ENCODE assay signal across 3 cellular contexts in genomic region chr6:154974485-154975149, GRCh38.
TF ChIP-seq lines count a peak whose summit lies in the region.

No MANE protein-coding gene starts in this region.

TF ChIP-seq in SK-N-SH, 30 proteins besides CTCF, POLR2A, EP300 and RAD21:
- no peak for TF ChIP-seq TEAD4 (IDR thresholded peaks at IDR 0.05; ENCODE audit: borderline replicate concordance, insufficient read depth)
- TF ChIP-seq TCF12 (IDR thresholded peaks at IDR 0.05), result no peak
- TF ChIP-seq MAX (IDR thresholded peaks at IDR 0.05; ENCODE audit: low read depth), result no peak
- no peak for TF ChIP-seq SMC3 (IDR thresholded peaks at IDR 0.05; ENCODE audit: low read depth, low read length)
TF ChIP-seq in SK-N-SH: peak in this region for 0.

TF ChIP-seq in SK-N-SH treated with all-trans-retinoic acid at 6 μM for 48 hours, 23 proteins besides CTCF, POLR2A, EP300 and RAD21:
- TF ChIP-seq PPARA (CRISPR knock-in tag; IDR thresholded peaks at IDR 0.05; ENCODE audit: borderline replicate concordance) (no peak), ZFP30 (CRISPR knock-in tag; IDR thresholded peaks at IDR 0.05) (no peak), ZNF8 (CRISPR knock-in tag; IDR thresholded peaks at IDR 0.05) (no peak)

TF ChIP-seq in H1, 55 proteins besides CTCF, POLR2A, EP300 and RAD21:
- TF ChIP-seq CEBPB (IDR thresholded peaks at IDR 0.05; ENCODE audit: low read depth, low read length) (no peak), TAF7 (optimal IDR thresholded peaks at IDR 0.05; ENCODE audit: borderline replicate concordance, low read depth, low read length) (no peak), GTF2F1 (IDR thresholded peaks at IDR 0.05; ENCODE audit: borderline replicate concordance, low read depth, low read length) (no peak)
